8 cellular contexts compared by ENCODE assay signal in genomic region chr12:9364224-9365176, GRCh38.
DNase-seq lines count a peak whose midpoint lies in the region; ATAC-seq lines count a peak whose summit lies in the region.

No MANE protein-coding gene starts in this region.

- DNase-seq in activated effector memory CD4-positive, alpha-beta T cell treated with anti-CD3 and anti-CD28 coated beads, Interleukin-2, amount 50 U/mL, for 16 hours, result peak; percentile 77
- DNase-seq in activated effector memory CD4-positive, alpha-beta T cell treated with Interleukin-2 at 50 U/mL for 16 hours, result no peak
- DNase-seq in RKO (ENCODE audit: low spot score), result peak; percentile 59
- DNase-seq in effector memory CD4-positive, alpha-beta T cell, result peak in 2 of 3 donors; percentile 5 to 12
- peak; percentile 34 for DNase-seq in retina
- no peak for DNase-seq in dermis blood vessel endothelial cell
- no peak for DNase-seq in SHP77 (lab: John Stamatoyannopoulos, UW)

- H3K4me3 ChIP-seq in effector memory CD4-positive, alpha-beta T cell (ENCODE audit: insufficient read depth, low read depth, low read length, poor library complexity, severe bottlenecking), result peak overlapping the region; percentile 15

- no peak overlapping the region for H3K27ac ChIP-seq in effector memory CD4-positive, alpha-beta T cell (ENCODE audit: insufficient read depth, low read length, poor library complexity, severe bottlenecking)

- no peaks in the 10 kb centered on the region for H3K27me3 ChIP-seq in effector memory CD4-positive, alpha-beta T cell (replicated peaks; ENCODE audit: control insufficient read depth, insufficient read depth, low read length, poor library complexity, severe bottlenecking)

- H3K9me3 ChIP-seq in effector memory CD4-positive, alpha-beta T cell (ENCODE audit: control insufficient read depth, low read length), result no peaks in the 10 kb centered on the region

- H3K4me1 ChIP-seq in effector memory CD4-positive, alpha-beta T cell (ENCODE audit: control insufficient read depth, insufficient read depth, low read length, poor library complexity, severe bottlenecking), result peaks cover 7% of the 10 kb centered on the region

- peak; percentile 81 for ATAC-seq in HG02943 (IDR thresholded peaks at IDR 0.05; ENCODE audit: low read depth, unreplicated experiment)

- H3K36me3 ChIP-seq in effector memory CD4-positive, alpha-beta T cell (ENCODE audit: control insufficient read depth, insufficient read depth, low read length), result no peaks in the 10 kb centered on the region

Comparison
In these comparisons a context has a peak if more than half of its experiments do, and no peak if none do; other contexts are left out.
1. DNase-seq: peak in activated effector memory CD4-positive, alpha-beta T cell treated with anti-CD3 and anti-CD28 coated beads, Interleukin-2, amount 50 U/mL, for 16 hours (single experiment), RKO (single experiment), effector memory CD4-positive, alpha-beta T cell (2 of 3) and retina (single experiment); none in activated effector memory CD4-positive, alpha-beta T cell treated with Interleukin-2 at 50 U/mL for 16 hours (single experiment), dermis blood vessel endothelial cell (single experiment) and SHP77 (0 of 2).